In genomic region chr21:31108969-31109368, GRCh38 we compare ENCODE assay signal across 10 cellular contexts.
DNase-seq lines count a peak whose midpoint lies in the region; ATAC-seq and TF ChIP-seq lines count a peak whose summit lies in the region.
"Had no signal": no experiment of that assay in that cellular context is flagged by ENCODE, and none has a peak within 500 bp of the region (broad histone marks: within the 10 kb centered on the region; RNA-seq: fewer than 3 reads in every experiment).

No MANE protein-coding gene starts in this region.

- H4K20me1 ChIP-seq in BLaER1 (no peaks in the 10 kb centered on the region), PC-3 (ENCODE audit: low read length) (no peaks in the 10 kb centered on the region)

- H3K4me1 ChIP-seq in BLaER1 = peaks cover 49% of the 10 kb centered on the region
- H3K4me1 ChIP-seq in PC-3 (ENCODE audit: insufficient read depth, low read length) = no peaks in the 10 kb centered on the region
- H3K4me1 ChIP-seq in effector memory CD4-positive, alpha-beta T cell (ENCODE audit: control insufficient read depth, insufficient read depth, low read length, poor library complexity, severe bottlenecking) = no peaks in the 10 kb centered on the region
- no peaks in the 10 kb centered on the region for H3K4me1 ChIP-seq in Peyer's patch
- H3K4me1 ChIP-seq in body of pancreas = no peaks in the 10 kb centered on the region
- no peaks in the 10 kb centered on the region for H3K4me1 ChIP-seq in esophagus muscularis mucosa

- peak overlapping the region; percentile 79 for H3K27ac ChIP-seq in BLaER1
- H3K27ac ChIP-seq in PC-3 (ENCODE audit: low read length) = no peak overlapping the region
- no peak overlapping the region for H3K27ac ChIP-seq in effector memory CD4-positive, alpha-beta T cell (ENCODE audit: insufficient read depth, low read length, poor library complexity, severe bottlenecking)
- no peak overlapping the region for H3K27ac ChIP-seq in Peyer's patch
- H3K27ac ChIP-seq in body of pancreas = no peak overlapping the region
- no peak overlapping the region for H3K27ac ChIP-seq in esophagus muscularis mucosa (replicated peaks in 1 of 4)
- H3K27ac ChIP-seq: SK-N-MC had no signal

- peaks cover 6% of the 10 kb centered on the region; the same call in 1 of the 2 replicates for H3K36me3 ChIP-seq in BLaER1
- H3K36me3 ChIP-seq in PC-3 (ENCODE audit: low read depth, low read length) = no peaks in the 10 kb centered on the region
- H3K36me3 ChIP-seq in effector memory CD4-positive, alpha-beta T cell (ENCODE audit: control insufficient read depth, insufficient read depth, low read length) = no peaks in the 10 kb centered on the region
- no peaks in the 10 kb centered on the region for H3K36me3 ChIP-seq in Peyer's patch
- no peaks in the 10 kb centered on the region for H3K36me3 ChIP-seq in body of pancreas (replicated peaks in 1 of 2; ENCODE audit: insufficient read depth in 1 of 2, low read depth in 2 of 2)
- no peaks in the 10 kb centered on the region for H3K36me3 ChIP-seq in esophagus muscularis mucosa

- TF ChIP-seq CTCF in PC-3 (conservative IDR thresholded peaks at IDR 0.05; ENCODE audit: low read depth, low read length) (peak; percentile 54), Peyer's patch (IDR thresholded peaks at IDR 0.05) (no peak), body of pancreas (IDR thresholded peaks at IDR 0.05) (no peak), esophagus muscularis mucosa (IDR thresholded peaks at IDR 0.05) (no peak)

- H3K4me2 ChIP-seq in BLaER1 = peak overlapping the region; percentile 63
- H3K4me2 ChIP-seq in PC-3 (ENCODE audit: low read length) = no peak overlapping the region

- H3K27me3 ChIP-seq in BLaER1 (no peaks in the 10 kb centered on the region), PC-3 (ENCODE audit: low read length) (no peaks in the 10 kb centered on the region), Peyer's patch (no peaks in the 10 kb centered on the region), body of pancreas (no peaks in the 10 kb centered on the region), esophagus muscularis mucosa (peaks cover 0 to 5% (median 0%) of the 10 kb centered on the region in 4 donors)
- no peaks in the 10 kb centered on the region for H3K27me3 ChIP-seq in effector memory CD4-positive, alpha-beta T cell (replicated peaks; ENCODE audit: control insufficient read depth, insufficient read depth, low read length, poor library complexity, severe bottlenecking)

- no peaks in the 10 kb centered on the region for H3F3A ChIP-seq in PC-3 (ENCODE audit: low read length, unreplicated experiment)

- H3K4me3 ChIP-seq in BLaER1 = no peak overlapping the region
- no peak overlapping the region for H3K4me3 ChIP-seq in PC-3 (ENCODE audit: low read length)
- H3K4me3 ChIP-seq in effector memory CD4-positive, alpha-beta T cell (ENCODE audit: insufficient read depth, low read depth, low read length, poor library complexity, severe bottlenecking) = no peak overlapping the region
- no peak overlapping the region for H3K4me3 ChIP-seq in Peyer's patch
- H3K4me3 ChIP-seq in body of pancreas = no peak overlapping the region
- H3K4me3 ChIP-seq in esophagus muscularis mucosa = no peak overlapping the region
- H3K4me3 ChIP-seq: SK-N-MC had no signal

- CTCF ChIA-PET in PC-3 (lab: Charles Lee) = interaction anchor here (0.6 kb wide), 1 partner anchor 10 kb away, joined by 3 read pairs; no protein-coding TSS in a partner anchor

- TF ChIP-seq POLR2A in Peyer's patch (IDR thresholded peaks at IDR 0.05) (no peak), body of pancreas (IDR thresholded peaks at IDR 0.05) (no peak), esophagus muscularis mucosa (IDR thresholded peaks at IDR 0.05; ENCODE audit: low read depth) (no peak)

- WGBS in body of pancreas, 2 donors = 37 to 48% methylated on average over 4 of the region's 4 CpGs
- WGBS in esophagus muscularis mucosa = 50% methylated on average over 4 of the region's 4 CpGs

- ATAC-seq in GM19351 (IDR thresholded peaks at IDR 0.05; ENCODE audit: unreplicated experiment) (peak; percentile 61), PC-3 (peak; percentile 78), body of pancreas (no peak)

- no TSS peak for BruUV-seq in PC-3 (replicated peaks; lab: Mats Ljungman, UMichigan)

- H3K9me3 ChIP-seq in BLaER1 (peaks cover 34% of the 10 kb centered on the region), PC-3 (ENCODE audit: low read length) (no peaks in the 10 kb centered on the region), Peyer's patch (no peaks in the 10 kb centered on the region), body of pancreas (no peaks in the 10 kb centered on the region), esophagus muscularis mucosa (no peaks in the 10 kb centered on the region)
- no peaks in the 10 kb centered on the region for H3K9me3 ChIP-seq in effector memory CD4-positive, alpha-beta T cell (ENCODE audit: control insufficient read depth, low read length)

- H3K9me2 ChIP-seq in PC-3 (replicated peaks; ENCODE audit: low read length) = no peaks in the 10 kb centered on the region

- 0 out of 2 replicates have a peak overlapping the region, but pooled peaks have one; percentile 1 for H3K9ac ChIP-seq in BLaER1
- no peak overlapping the region for H3K9ac ChIP-seq in PC-3 (ENCODE audit: low read length)

- H3K79me2 ChIP-seq in PC-3 (ENCODE audit: low read length) = no peaks in the 10 kb centered on the region

- TF ChIP-seq EP300 in esophagus muscularis mucosa (IDR thresholded peaks at IDR 0.05) = no peak

- no peak overlapping the region for H2AFZ ChIP-seq in PC-3 (ENCODE audit: low read length)

- POLR2A ChIA-PET in PC-3 (lab: Charles Lee; ENCODE audit: unreplicated experiment) = no interaction called here

- intact Hi-C loops in PC-3 (cut with micrococcal nuclease) = loop anchor here (1.0 to 10.0 kb wide), 2 partner anchors 71 to 236 kb away; partner anchors contain the start of gene TIAM1
- intact Hi-C loops in body of pancreas (cut with DNase I) = loop anchor here (10.0 kb wide), 1 partner anchor 476 kb away; no protein-coding TSS in a partner anchor
- intact Hi-C loops in esophagus muscularis mucosa (cut with DNase I) = no loop called here

- DNase-seq in PC-3 (peak; percentile 45), inferior parietal cortex (ENCODE audit: extremely low spot score) (peak; percentile 62), Peyer's patch (no peak), body of pancreas (no peak), esophagus muscularis mucosa (ENCODE audit: extremely low spot score) (no peak)
- no peak for DNase-seq in effector memory CD4-positive, alpha-beta T cell
- DNase-seq: activated naive CD4-positive, alpha-beta T cell treated with Interleukin-2 at 50 U/mL for 16 hours had no signal

Comparison
In these comparisons a context has a peak if more than half of its experiments do, and no peak if none do; other contexts are left out.
1. DNase-seq: peak in PC-3 (single experiment) and inferior parietal cortex (single experiment); none in effector memory CD4-positive, alpha-beta T cell (0 of 3), Peyer's patch (0 of 3), body of pancreas (0 of 4) and esophagus muscularis mucosa (single experiment).